In genomic region chr6:139152088-139152891, GRCh38 we compare ENCODE assay signal across 13 cellular contexts.
DNase-seq lines count a peak whose midpoint lies in the region; ATAC-seq, FAIRE-seq and TF ChIP-seq lines count a peak whose summit lies in the region.
"Had no signal": no experiment of that assay in that cellular context is flagged by ENCODE, and none has a peak within 500 bp of the region (broad histone marks: within the 10 kb centered on the region; RNA-seq: fewer than 3 reads in every experiment).

No MANE protein-coding gene starts in this region.

- no peaks in the 10 kb centered on the region for H3K9me3 ChIP-seq in neutrophil
- H3K9me3 ChIP-seq: psoas muscle had no signal

- H3K4me1 Mint-ChIP-seq in T-helper 1 cell treated with Interleukin-12 subunit alpha and Interleukin-12 subunit beta and Interleukin-4 antibody, amounts not matched to agents 30 μg/mL and 1 μg/mL, for 36 hours (ENCODE audit: low read depth), result peaks cover 70% of the 10 kb centered on the region

- H3K4me1 ChIP-seq in neutrophil (ENCODE audit: control insufficient read depth in 1 of 2, insufficient read depth in 1 of 2, low read depth in 1 of 2, low read length in 1 of 2), result peaks cover 13 to 32% of the 10 kb centered on the region in 2 experiments

- H3K27ac ChIP-seq in neutrophil, result peak overlapping the region; percentile 7
- H3K27ac ChIP-seq: psoas muscle had no signal

- no peak for ATAC-seq in HG03565 (IDR thresholded peaks at IDR 0.05; ENCODE audit: unreplicated experiment)
- ATAC-seq: psoas muscle had no signal

- no peaks in the 10 kb centered on the region for H3K27me3 ChIP-seq in neutrophil

- peak overlapping the region; percentile 72 for H3K27ac Mint-ChIP-seq in T-helper 1 cell treated with Interleukin-12 subunit alpha and Interleukin-12 subunit beta and Interleukin-4 antibody, amounts not matched to agents 30 μg/mL and 1 μg/mL, for 36 hours

- TF ChIP-seq CTCF in neutrophil (IDR thresholded peaks at IDR 0.05), result no peak

- H3K36me3 ChIP-seq in neutrophil, result peaks cover 6% of the 10 kb centered on the region

- peak overlapping the region; percentile 62 for H3K4me3 Mint-ChIP-seq in T-helper 1 cell treated with Interleukin-12 subunit alpha and Interleukin-12 subunit beta and Interleukin-4 antibody, amounts not matched to agents 30 μg/mL and 1 μg/mL, for 36 hours

- peaks cover 8% of the 10 kb centered on the region for H3K36me3 Mint-ChIP-seq in T-helper 1 cell treated with Interleukin-12 subunit alpha and Interleukin-12 subunit beta and Interleukin-4 antibody, amounts not matched to agents 30 μg/mL and 1 μg/mL, for 36 hours (ENCODE audit: low read depth)

- peak; percentile 14 for FAIRE-seq in colon (lab: Jason Lieb, UNC)

- DNase-seq in T-helper 1 cell (no peak), NCI-H748 treated with DMSO at 0.1 percent for 48 hours (lab: John Stamatoyannopoulos, UW) (peak; percentile 82), GF-D8 (lab: John Stamatoyannopoulos, UW) (no peak), HUDEP-2 (lab: John Stamatoyannopoulos, UW; ENCODE audit: unreplicated experiment in 76 of 76) (no peak)
- DNase-seq: dermis blood vessel endothelial cell, glutamatergic neuron, NCI-H1092 treated with DMSO at 0.1 percent for 48 hours, psoas muscle, T1000 had no signal

- no peak overlapping the region for H3K4me3 ChIP-seq in neutrophil (ENCODE audit: low read depth in 1 of 2, low read length in 1 of 2)
- H3K4me3 ChIP-seq: psoas muscle had no signal

- no peaks in the 10 kb centered on the region for H3K27me3 Mint-ChIP-seq in T-helper 1 cell treated with Interleukin-12 subunit alpha and Interleukin-12 subunit beta and Interleukin-4 antibody, amounts not matched to agents 30 μg/mL and 1 μg/mL, for 36 hours (ENCODE audit: low read depth)

- no peaks in the 10 kb centered on the region for H3K9me3 Mint-ChIP-seq in T-helper 1 cell treated with Interleukin-12 subunit alpha and Interleukin-12 subunit beta and Interleukin-4 antibody, amounts not matched to agents 30 μg/mL and 1 μg/mL, for 36 hours
